Comparison of ENCODE assay signal across 8 cellular contexts in genomic region chr11:33700425-33701271, GRCh38. TPM values are rescaled to one million over a fixed set of nuclear protein-coding genes. Genes with fewer than 3 reads are reported as not detected.
DNase-seq lines count a peak whose midpoint lies in the region; ATAC-seq and TF ChIP-seq lines count a peak whose summit lies in the region.

Gene C11orf91 (minus strand): TSS chr11:33700826. CDS start chr11:33700740, 86 bp downstream.

- no peaks in the 10 kb centered on the region for H3K36me3 Mint-ChIP-seq in IgD-negative memory B cell

- no peak for TF ChIP-seq CTCF in epithelial cell of proximal tubule (conservative IDR thresholded peaks at IDR 0.05; ENCODE audit: low read depth, low read length)

- H3K4me3 Mint-ChIP-seq in IgD-negative memory B cell = peak within 1 kb of the TSS; percentile 89 to 98 (median 94)

- peak; percentile 73 for DNase-seq in DMS114 treated with DMSO at 0.1 percent for 48 hours (lab: John Stamatoyannopoulos, UW; ENCODE audit: unreplicated experiment)
- DNase-seq in OCI-M2 (lab: John Stamatoyannopoulos, UW; ENCODE audit: unreplicated experiment) = peak; percentile 88
- DNase-seq in activated T-cell treated with anti-CD3 and anti-CD28 coated beads, Interleukin-2, amount 50 U/mL, for 1 hour = peak; percentile 94
- no peak for DNase-seq in epithelial cell of proximal tubule (ENCODE audit: low read depth)
- peak; percentile 97 for DNase-seq in mucosa of gallbladder (ENCODE audit: low spot score)
- DNase-seq in stimulated activated CD8-positive, alpha-beta memory T cell treated with anti-CD3 and anti-CD28 coated beads, Interleukin-4, amount 100 ng/mL, for 1 hour (ENCODE audit: low read depth in 2 of 2, low spot score in 1 of 2) = peak; percentile 89

- H3K27ac Mint-ChIP-seq in IgD-negative memory B cell = peak within 1 kb of the TSS; percentile 16 to 34 (median 24)

- peak; percentile 92 for ATAC-seq in GM21576 (IDR thresholded peaks at IDR 0.05; ENCODE audit: unreplicated experiment)

- H3K27me3 Mint-ChIP-seq in IgD-negative memory B cell = peaks cover 3% of the 10 kb centered on the region

- H3K4me3 ChIP-seq in epithelial cell of proximal tubule (ENCODE audit: low read depth, low read length) = peak within 1 kb of the TSS; percentile 57

- H3K9me3 Mint-ChIP-seq in IgD-negative memory B cell = no peaks in the 10 kb centered on the region

- peaks cover 7 to 12% (median 10%) of the 10 kb centered on the region in 3 donors for H3K4me1 Mint-ChIP-seq in IgD-negative memory B cell

RNA-seq across cellular contexts. Expression of gene C11orf91, which starts in this region (rescaled TPM):
- not detected for polyA plus RNA-seq in IgD-negative memory B cell
- not detected in 2 replicates for total RNA-seq in epithelial cell of proximal tubule
- total RNA-seq in mucosa of gallbladder = 0.26 TPM

Comparison
In these comparisons a context has a peak if more than half of its experiments do, and no peak if none do; other contexts are left out.
1. Peak in DNase-seq in mucosa of gallbladder; RNA of the gene not detected or under 1 TPM.